8 cellular contexts compared by ENCODE assay signal in genomic region chr2:101306410-101306809, GRCh38. TPM values are rescaled to one million over a fixed set of nuclear protein-coding genes. Genes with fewer than 3 reads are reported as not detected.
DNase-seq lines count a peak whose midpoint lies in the region; ATAC-seq lines count a peak whose summit lies in the region.

No MANE protein-coding gene starts in this region.

- 78% methylated on average over 7 of the region's 7 CpGs for WGBS in thymus

- H3K36me3 Mint-ChIP-seq in activated T-cell treated with anti-CD3 and anti-CD28 coated beads, Interleukin-2, amount 50 U/mL, for 4 hours (ENCODE audit: insufficient read depth) = peaks cover 29% of the 10 kb centered on the region

- ATAC-seq in GM18909 (IDR thresholded peaks at IDR 0.05; ENCODE audit: poor library complexity, unreplicated experiment) (peak; percentile 7), HG03039 (IDR thresholded peaks at IDR 0.05; ENCODE audit: unreplicated experiment) (peak; percentile 2)
- ATAC-seq in activated T-cell treated with anti-CD3 and anti-CD28 coated beads, Interleukin-2, amount 50 U/mL, for 4 hours = peak; percentile 1 to 4

- no peaks in the 10 kb centered on the region for H3K27me3 Mint-ChIP-seq in activated T-cell treated with anti-CD3 and anti-CD28 coated beads, Interleukin-2, amount 50 U/mL, for 4 hours (ENCODE audit: low read depth)

- H3K9me3 ChIP-seq in iPS-18c (ENCODE audit: control insufficient read depth, insufficient read depth, low read length) (no peaks in the 10 kb centered on the region), thymus (ENCODE audit: control insufficient read depth) (no peaks in the 10 kb centered on the region)

- peaks cover 82% of the 10 kb centered on the region for H3K4me1 Mint-ChIP-seq in activated T-cell treated with anti-CD3 and anti-CD28 coated beads, Interleukin-2, amount 50 U/mL, for 4 hours (ENCODE audit: low read depth)

- DNase-seq in activated T-cell treated with anti-CD3 and anti-CD28 coated beads, Interleukin-2, amount 50 U/mL, for 4 hours = no peak
- DNase-seq in NCI-H1694 treated with DMSO at 0.1 percent for 48 hours (lab: John Stamatoyannopoulos, UW) (no peak), NCI-H345 (lab: John Stamatoyannopoulos, UW) (no peak)
- no peak for DNase-seq in activated CD4-positive, CD25-positive, alpha-beta regulatory T cell (lab: John Stamatoyannopoulos, UW)

- peak overlapping the region; percentile 79 for H3K27ac ChIP-seq in thymus (ENCODE audit: low read depth)

- no peaks in the 10 kb centered on the region for H3K27me3 ChIP-seq in thymus (ENCODE audit: control insufficient read depth, insufficient read depth)

- H3K4me1 ChIP-seq in thymus (ENCODE audit: control insufficient read depth, insufficient read depth, low read length) = peaks cover 32% of the 10 kb centered on the region

- H3K4me3 ChIP-seq in iPS-18c (ENCODE audit: insufficient read depth, low read depth, low read length) = 0 out of 2 replicates have a peak overlapping the region, but pooled peaks have one; percentile 1
- peak overlapping the region; percentile 89 for H3K4me3 ChIP-seq in thymus (ENCODE audit: low read length)

- H3K4me3 Mint-ChIP-seq in activated T-cell treated with anti-CD3 and anti-CD28 coated beads, Interleukin-2, amount 50 U/mL, for 4 hours = peak overlapping the region; percentile 97

- H3K9me3 Mint-ChIP-seq in activated T-cell treated with anti-CD3 and anti-CD28 coated beads, Interleukin-2, amount 50 U/mL, for 4 hours = no peaks in the 10 kb centered on the region

- peaks cover 5% of the 10 kb centered on the region for H3K36me3 ChIP-seq in thymus (ENCODE audit: control insufficient read depth, insufficient read depth)

RNA-seq across cellular contexts. Expression of gene RNF149, which starts 2.1 kb away (rescaled TPM):
- total RNA-seq in activated T-cell treated with anti-CD3 and anti-CD28 coated beads, Interleukin-2, amount 50 U/mL, for 4 hours = 10 to 100 TPM; 27.3 to 33.3 (median 27.3) TPM
- polyA plus RNA-seq in thymus = 105 TPM

RNA-seq across cellular contexts. Expression of gene CNOT11, which starts 53.7 kb away (rescaled TPM):
- 10 to 100 TPM; 59.9 to 64.4 (median 61.2) TPM for total RNA-seq in activated T-cell treated with anti-CD3 and anti-CD28 coated beads, Interleukin-2, amount 50 U/mL, for 4 hours
- 34.0 TPM for polyA plus RNA-seq in thymus
